In the genomic region with DNA sequence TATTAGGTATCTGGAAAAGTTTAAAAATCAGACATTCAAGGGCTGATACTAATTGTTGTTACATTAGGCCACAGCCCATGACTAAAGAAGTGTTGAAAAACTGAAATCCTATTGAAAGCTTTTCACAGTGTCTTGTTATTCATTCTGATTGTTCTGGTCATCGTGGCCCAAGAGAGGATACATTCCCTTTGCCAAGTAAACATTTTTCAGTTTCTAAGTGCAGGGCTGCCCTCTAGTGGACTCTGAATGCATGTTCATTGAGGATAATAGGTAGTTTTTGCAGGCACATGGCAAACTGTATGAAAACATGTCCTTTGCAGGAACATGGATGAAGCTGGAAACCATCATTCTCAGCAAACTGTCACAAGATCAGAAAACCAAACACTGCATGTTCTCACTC, we compare ENCODE assay signal across 8 cellular contexts.
DNase-seq lines count a peak whose midpoint lies in the region; ATAC-seq and TF ChIP-seq lines count a peak whose summit lies in the region.

No MANE protein-coding gene starts in this region.

- peak; percentile 17 for DNase-seq in COR-L47 (lab: John Stamatoyannopoulos, UW)
- DNase-seq in NCI-H774 (lab: John Stamatoyannopoulos, UW), result peak; percentile 0
- peak; percentile 61 for DNase-seq in colonic mucosa
- DNase-seq in neural progenitor cell (ENCODE audit: low spot score), result peak; percentile 70
- no peak for DNase-seq in left cardiac atrium

- TF ChIP-seq CTCF in colonic mucosa (IDR thresholded peaks at IDR 0.05), result peak; percentile 48
- peak; percentile 71 for TF ChIP-seq CTCF in neural progenitor cell (IDR thresholded peaks at IDR 0.05)

- H3K36me3 ChIP-seq in colonic mucosa (no peaks in the 10 kb centered on the region), neural progenitor cell (no peaks in the 10 kb centered on the region)

- H2AFZ ChIP-seq in neural progenitor cell (replicated peaks), result no peak overlapping the region

- H3K9me3 ChIP-seq in colonic mucosa, result no peaks in the 10 kb centered on the region
- peaks cover 7% of the 10 kb centered on the region for H3K9me3 ChIP-seq in neural progenitor cell (ENCODE audit: low read depth)

- no peaks in the 10 kb centered on the region for H3K4me1 ChIP-seq in colonic mucosa
- H3K4me1 ChIP-seq in neural progenitor cell, result no peaks in the 10 kb centered on the region

- H3K4me3 Mint-ChIP-seq in neural progenitor cell, result no peak overlapping the region

- no peaks in the 10 kb centered on the region for H3F3A ChIP-seq in neural progenitor cell (ENCODE audit: low read depth)

- H4K20me1 ChIP-seq in neural progenitor cell (ENCODE audit: low read depth), result no peaks in the 10 kb centered on the region

- H3K79me2 ChIP-seq in neural progenitor cell (ENCODE audit: low read depth), result no peaks in the 10 kb centered on the region

- peaks cover 41% of the 10 kb centered on the region for H3K9me3 Mint-ChIP-seq in neural progenitor cell

- H3K4me3 ChIP-seq in colonic mucosa, result no peak overlapping the region
- H3K4me3 ChIP-seq in neural progenitor cell, result no peak overlapping the region

- intact Hi-C loops in colonic mucosa (cut with DNase I) (loop anchor here (10.0 kb wide), 1 partner anchor 266 kb away; no protein-coding TSS in a partner anchor), left cardiac atrium (cut with DNase I) (no loop called here)

- H3K9ac ChIP-seq in colonic mucosa (ENCODE audit: low read depth in 2 of 2, low read length in 2 of 2) (no peak overlapping the region), neural progenitor cell (no peak overlapping the region)

- no peak overlapping the region for H3K4me2 ChIP-seq in neural progenitor cell

- H3K27ac ChIP-seq in colonic mucosa (no peak overlapping the region), neural progenitor cell (no peak overlapping the region)

- H3K4me1 Mint-ChIP-seq in neural progenitor cell, result no peaks in the 10 kb centered on the region

- no peak overlapping the region for H3K27ac Mint-ChIP-seq in neural progenitor cell

- ATAC-seq in GM19043 (IDR thresholded peaks at IDR 0.05; ENCODE audit: low read depth, unreplicated experiment) (peak; percentile 51), GM19397 (IDR thresholded peaks at IDR 0.05; ENCODE audit: unreplicated experiment) (no peak), HG03439 (IDR thresholded peaks at IDR 0.05; ENCODE audit: unreplicated experiment) (no peak), left cardiac atrium (no peak)

- peaks cover 2% of the 10 kb centered on the region for H3K36me3 Mint-ChIP-seq in neural progenitor cell

- peaks cover 2% of the 10 kb centered on the region for H3K27me3 Mint-ChIP-seq in neural progenitor cell (ENCODE audit: insufficient read depth, low read depth)

- H3K27me3 ChIP-seq in colonic mucosa (no peaks in the 10 kb centered on the region), neural progenitor cell (no peaks in the 10 kb centered on the region)
